Comparison of ENCODE assay signal across 7 cellular contexts in the genomic region with DNA sequence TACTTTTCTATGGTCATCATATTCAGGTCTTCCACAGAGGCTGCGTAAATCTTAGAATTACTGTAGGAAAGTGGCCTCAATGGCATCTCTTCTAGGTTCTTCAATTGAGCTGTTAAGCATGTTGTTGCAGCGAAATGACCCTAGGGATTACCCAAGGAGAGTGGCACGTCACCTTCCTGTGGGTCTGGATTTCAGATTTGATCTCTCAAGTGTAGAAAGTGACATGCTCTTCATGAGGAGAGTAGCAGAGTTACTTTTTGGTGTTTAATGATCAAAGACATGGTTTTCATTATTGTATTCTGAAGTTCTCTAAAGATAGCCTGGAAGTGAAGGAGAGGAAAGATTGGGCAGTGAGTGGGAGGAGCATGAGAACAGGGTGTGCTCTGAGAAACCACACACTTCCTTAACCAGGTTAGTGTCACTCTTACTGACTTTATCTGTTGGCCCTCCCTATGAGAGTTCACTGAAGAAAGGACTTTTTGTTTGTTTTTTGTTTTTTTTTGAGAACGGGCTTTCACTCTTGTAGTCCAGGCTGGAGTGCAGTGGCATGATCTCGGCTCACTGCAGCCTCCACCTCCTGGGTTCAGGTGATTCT.
DNase-seq lines count a peak whose midpoint lies in the region; ATAC-seq and TF ChIP-seq lines count a peak whose summit lies in the region.

No MANE protein-coding gene starts in this region.

- no peak overlapping the region for H2AFZ ChIP-seq in OCI-LY1 (ENCODE audit: low read length)
- no peak overlapping the region for H2AFZ ChIP-seq in SK-N-SH (ENCODE audit: low read depth)

- ATAC-seq in GM18907 (IDR thresholded peaks at IDR 0.05; ENCODE audit: unreplicated experiment) (peak; percentile 94), HG02763 (IDR thresholded peaks at IDR 0.05; ENCODE audit: unreplicated experiment) (peak; percentile 85), natural killer cell (peak; percentile 89 to 97 (median 97))

- H3K27me3 Mint-ChIP-seq in natural killer cell (ENCODE audit: low read depth in 2 of 2): no peaks in the 10 kb centered on the region

- H3K4me3 Mint-ChIP-seq in natural killer cell: peak overlapping the region; percentile 55

- intact Hi-C loops in natural killer cell (cut with micrococcal nuclease): no loop called here

- no peaks in the 10 kb centered on the region for H3K36me3 Mint-ChIP-seq in natural killer cell

- H3K9me2 ChIP-seq in OCI-LY1 (ENCODE audit: low read depth, low read length): no peaks in the 10 kb centered on the region
- no peaks in the 10 kb centered on the region for H3K9me2 ChIP-seq in SK-N-SH

- H3K9me3 ChIP-seq in OCI-LY1 (ENCODE audit: low read length) (no peaks in the 10 kb centered on the region), SK-N-SH (no peaks in the 10 kb centered on the region)

- H3K27ac Mint-ChIP-seq in natural killer cell: peak overlapping the region; percentile 32 to 83

- H3F3A ChIP-seq in OCI-LY1 (ENCODE audit: insufficient read depth, low read length) (no peaks in the 10 kb centered on the region), SK-N-SH (replicated peaks; ENCODE audit: insufficient read depth) (no peaks in the 10 kb centered on the region)

- DNase-seq in natural killer cell (no peak), ureter (ENCODE audit: low spot score) (no peak), SK-N-SH (no peak), T1000 (lab: John Stamatoyannopoulos, UW) (no peak)

- whole genome bisulfite sequencing in SK-N-SH (ENCODE audit: low lambda C conversion rate): 90% methylated on average over 5 of the region's 5 CpGs

- H3K27me3 ChIP-seq in OCI-LY1 (ENCODE audit: insufficient read depth, low read length): no peaks in the 10 kb centered on the region
- no peaks in the 10 kb centered on the region for H3K27me3 ChIP-seq in SK-N-SH (ENCODE audit: insufficient read depth)

- peaks cover 44 to 50% of the 10 kb centered on the region in 2 donors for H3K4me1 Mint-ChIP-seq in natural killer cell

- H3K4me3 ChIP-seq in OCI-LY1 (ENCODE audit: low read depth, low read length, poor library complexity, severe bottlenecking) (peak overlapping the region; percentile 11), SK-N-SH (ENCODE audit: low read depth in 2 of 2, low read length in 1 of 2) (no peak overlapping the region)

- TF ChIP-seq RAD21 in SK-N-SH (IDR thresholded peaks at IDR 0.05; ENCODE audit: low read length): no peak

- no peaks in the 10 kb centered on the region for H4K20me1 ChIP-seq in OCI-LY1 (ENCODE audit: insufficient read depth, low read length)
- 0 out of 2 replicates have a peak, but pooled peaks cover 2% of the 10 kb centered on the region for H4K20me1 ChIP-seq in SK-N-SH (ENCODE audit: insufficient read depth)

- CTCF ChIA-PET in SK-N-SH (lab: Yijun Ruan, JAX): interaction anchor here (0.8 to 1.1 kb wide), 2 partner anchors 7 to 27 kb away, joined by 3 to 4 read pairs; no protein-coding TSS in a partner anchor

- H3K4me1 ChIP-seq in OCI-LY1 (ENCODE audit: insufficient read depth, low read length, severe bottlenecking): peaks cover 51% of the 10 kb centered on the region
- peaks cover 0 to 5% of the 10 kb centered on the region in 2 experiments; a peak in 1 of 4 replicates for H3K4me1 ChIP-seq in SK-N-SH (ENCODE audit: control insufficient read depth in 1 of 2, insufficient read depth in 2 of 2, low read depth in 1 of 2, low read length in 1 of 2)

- TF ChIP-seq CTCF in OCI-LY1 (IDR thresholded peaks at IDR 0.05; ENCODE audit: low read length) (no peak), natural killer cell (IDR thresholded peaks at IDR 0.05) (no peak), SK-N-SH (IDR thresholded peaks at IDR 0.05) (no peak)

- peak overlapping the region; percentile 71 for H3K27ac ChIP-seq in OCI-LY1 (ENCODE audit: low read depth, low read length, poor library complexity, severe bottlenecking)
- H3K27ac ChIP-seq in SK-N-SH (ENCODE audit: low read depth in 2 of 2, low read length in 1 of 2): no peak overlapping the region

- H3K9me3 Mint-ChIP-seq in natural killer cell: no peaks in the 10 kb centered on the region

- H3K79me2 ChIP-seq in OCI-LY1 (ENCODE audit: insufficient read depth, low read length) (no peaks in the 10 kb centered on the region), SK-N-SH (ENCODE audit: insufficient read depth) (no peaks in the 10 kb centered on the region)

- no peak for TF ChIP-seq EP300 in SK-N-SH (IDR thresholded peaks at IDR 0.05; ENCODE audit: borderline replicate concordance in 1 of 2, low read depth in 1 of 2, low read length in 1 of 2)

- POLR2A ChIA-PET in SK-N-SH (lab: Yijun Ruan, JAX): no interaction called here

- H3K4me2 ChIP-seq in OCI-LY1 (ENCODE audit: low read length) (peak overlapping the region; percentile 54), SK-N-SH (no peak overlapping the region)

- peaks cover 5% of the 10 kb centered on the region; the same call in 1 of the 2 replicates for H3K36me3 ChIP-seq in OCI-LY1 (ENCODE audit: insufficient read depth, low read length)
- peaks cover 11 to 15% of the 10 kb centered on the region in 2 experiments for H3K36me3 ChIP-seq in SK-N-SH (replicated peaks in 1 of 2; ENCODE audit: control insufficient read depth in 1 of 2, insufficient read depth in 2 of 2, low read length in 1 of 2)

- H3K9ac ChIP-seq in OCI-LY1 (ENCODE audit: low read length): no peak overlapping the region
- no peak overlapping the region for H3K9ac ChIP-seq in SK-N-SH

TF ChIP-seq in SK-N-SH, 30 proteins besides CTCF, POLR2A, EP300 and RAD21 (continues in another document):
- TF ChIP-seq, protein P1, sequence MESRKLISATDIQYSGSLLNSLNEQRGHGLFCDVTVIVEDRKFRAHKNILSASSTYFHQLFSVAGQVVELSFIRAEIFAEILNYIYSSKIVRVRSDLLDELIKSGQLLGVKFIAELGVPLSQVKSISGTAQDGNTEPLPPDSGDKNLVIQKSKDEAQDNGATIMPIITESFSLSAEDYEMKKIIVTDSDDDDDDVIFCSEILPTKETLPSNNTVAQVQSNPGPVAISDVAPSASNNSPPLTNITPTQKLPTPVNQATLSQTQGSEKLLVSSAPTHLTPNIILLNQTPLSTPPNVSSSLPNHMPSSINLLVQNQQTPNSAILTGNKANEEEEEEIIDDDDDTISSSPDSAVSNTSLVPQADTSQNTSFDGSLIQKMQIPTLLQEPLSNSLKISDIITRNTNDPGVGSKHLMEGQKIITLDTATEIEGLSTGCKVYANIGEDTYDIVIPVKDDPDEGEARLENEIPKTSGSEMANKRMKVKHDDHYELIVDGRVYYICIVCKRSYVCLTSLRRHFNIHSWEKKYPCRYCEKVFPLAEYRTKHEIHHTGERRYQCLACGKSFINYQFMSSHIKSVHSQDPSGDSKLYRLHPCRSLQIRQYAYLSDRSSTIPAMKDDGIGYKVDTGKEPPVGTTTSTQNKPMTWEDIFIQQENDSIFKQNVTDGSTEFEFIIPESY (IDR thresholded peaks at IDR 0.05; ENCODE audit: borderline replicate concordance, low read depth): no peak
- TF ChIP-seq GABPA (IDR thresholded peaks at IDR 0.05; ENCODE audit: low read depth) (no peak), FOXM1 (IDR thresholded peaks at IDR 0.05; ENCODE audit: low read depth) (no peak), USF1 (IDR thresholded peaks at IDR 0.05; ENCODE audit: borderline replicate concordance, low read depth) (no peak), NFIC (IDR thresholded peaks at IDR 0.05; ENCODE audit: borderline replicate concordance) (no peak), TCF12 (IDR thresholded peaks at IDR 0.05) (no peak), POLR2AphosphoS5 (IDR thresholded peaks at IDR 0.05; ENCODE audit: low read depth, low read length) (no peak), NRF1 (IDR thresholded peaks at IDR 0.05; ENCODE audit: low read depth, low read length) (no peak), RFX5 (IDR thresholded peaks at IDR 0.05; ENCODE audit: low read length) (no peak), TAF1 (IDR thresholded peaks at IDR 0.05; ENCODE audit: borderline replicate concordance, low read depth, low read length) (no peak)
- TF ChIP-seq, protein P2, sequence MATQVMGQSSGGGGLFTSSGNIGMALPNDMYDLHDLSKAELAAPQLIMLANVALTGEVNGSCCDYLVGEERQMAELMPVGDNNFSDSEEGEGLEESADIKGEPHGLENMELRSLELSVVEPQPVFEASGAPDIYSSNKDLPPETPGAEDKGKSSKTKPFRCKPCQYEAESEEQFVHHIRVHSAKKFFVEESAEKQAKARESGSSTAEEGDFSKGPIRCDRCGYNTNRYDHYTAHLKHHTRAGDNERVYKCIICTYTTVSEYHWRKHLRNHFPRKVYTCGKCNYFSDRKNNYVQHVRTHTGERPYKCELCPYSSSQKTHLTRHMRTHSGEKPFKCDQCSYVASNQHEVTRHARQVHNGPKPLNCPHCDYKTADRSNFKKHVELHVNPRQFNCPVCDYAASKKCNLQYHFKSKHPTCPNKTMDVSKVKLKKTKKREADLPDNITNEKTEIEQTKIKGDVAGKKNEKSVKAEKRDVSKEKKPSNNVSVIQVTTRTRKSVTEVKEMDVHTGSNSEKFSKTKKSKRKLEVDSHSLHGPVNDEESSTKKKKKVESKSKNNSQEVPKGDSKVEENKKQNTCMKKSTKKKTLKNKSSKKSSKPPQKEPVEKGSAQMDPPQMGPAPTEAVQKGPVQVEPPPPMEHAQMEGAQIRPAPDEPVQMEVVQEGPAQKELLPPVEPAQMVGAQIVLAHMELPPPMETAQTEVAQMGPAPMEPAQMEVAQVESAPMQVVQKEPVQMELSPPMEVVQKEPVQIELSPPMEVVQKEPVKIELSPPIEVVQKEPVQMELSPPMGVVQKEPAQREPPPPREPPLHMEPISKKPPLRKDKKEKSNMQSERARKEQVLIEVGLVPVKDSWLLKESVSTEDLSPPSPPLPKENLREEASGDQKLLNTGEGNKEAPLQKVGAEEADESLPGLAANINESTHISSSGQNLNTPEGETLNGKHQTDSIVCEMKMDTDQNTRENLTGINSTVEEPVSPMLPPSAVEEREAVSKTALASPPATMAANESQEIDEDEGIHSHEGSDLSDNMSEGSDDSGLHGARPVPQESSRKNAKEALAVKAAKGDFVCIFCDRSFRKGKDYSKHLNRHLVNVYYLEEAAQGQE (IDR thresholded peaks at IDR 0.05; ENCODE audit: low read depth, low read length): no peak
- TF ChIP-seq, protein P3, sequence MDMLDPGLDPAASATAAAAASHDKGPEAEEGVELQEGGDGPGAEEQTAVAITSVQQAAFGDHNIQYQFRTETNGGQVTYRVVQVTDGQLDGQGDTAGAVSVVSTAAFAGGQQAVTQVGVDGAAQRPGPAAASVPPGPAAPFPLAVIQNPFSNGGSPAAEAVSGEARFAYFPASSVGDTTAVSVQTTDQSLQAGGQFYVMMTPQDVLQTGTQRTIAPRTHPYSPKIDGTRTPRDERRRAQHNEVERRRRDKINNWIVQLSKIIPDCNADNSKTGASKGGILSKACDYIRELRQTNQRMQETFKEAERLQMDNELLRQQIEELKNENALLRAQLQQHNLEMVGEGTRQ (IDR thresholded peaks at IDR 0.05; ENCODE audit: borderline replicate concordance, low read depth, low read length): no peak
